8 cellular contexts compared by ENCODE assay signal in genomic region chr17:64385187-64386083, GRCh38. TPM values are rescaled to one million over a fixed set of nuclear protein-coding genes. Genes with fewer than 3 reads are reported as not detected.
A peak's percentile ranks its signal among the peaks of the same experiment; 100 is the strongest.
DNase-seq lines count a peak whose midpoint lies in the region; ATAC-seq, FAIRE-seq and TF ChIP-seq lines count a peak whose summit lies in the region.

No MANE protein-coding gene starts in this region.

- no peaks in the 10 kb centered on the region for H3K27me3 ChIP-seq in Peyer's patch
- no peaks in the 10 kb centered on the region for H3K27me3 ChIP-seq in bronchial epithelial cell (ENCODE audit: control insufficient read depth, insufficient read depth, low read length)
- H3K27me3 ChIP-seq in testis, result no peaks in the 10 kb centered on the region

- H3K4me3 ChIP-seq in Peyer's patch (peak overlapping the region in 1 of 4 donors; percentile 3), bronchial epithelial cell (ENCODE audit: low read depth, low read length) (no peak overlapping the region), mesodermal cell (ENCODE audit: extremely low read depth, insufficient read depth, low read length, poor library complexity, severe bottlenecking) (no peak overlapping the region), testis (no peak overlapping the region)

- H3K9me3 ChIP-seq in Peyer's patch (no peaks in the 10 kb centered on the region), mesodermal cell (ENCODE audit: control insufficient read depth, low read length) (no peaks in the 10 kb centered on the region), testis (no peaks in the 10 kb centered on the region)

- 81 to 86% methylated on average over 13 of the region's 13 CpGs for WGBS in mesodermal cell (ENCODE audit: insufficient coverage in 2 of 2), 2 experiments
- 53 to 57% methylated on average over 11 to 13 of the region's 13 CpGs for WGBS in testis, 2 donors

- no peak for TF ChIP-seq CTCF in Peyer's patch (IDR thresholded peaks at IDR 0.05)
- no peak for TF ChIP-seq CTCF in bronchial epithelial cell (IDR thresholded peaks at IDR 0.05; ENCODE audit: insufficient read depth, low read length, severe bottlenecking)
- no peak for TF ChIP-seq CTCF in testis (IDR thresholded peaks at IDR 0.05)

- H3K4me1 ChIP-seq in Peyer's patch (peaks cover 0 to 9% (median 0%) of the 10 kb centered on the region in 4 donors), mesodermal cell (ENCODE audit: control insufficient read depth, insufficient read depth, low read length, poor library complexity, severe bottlenecking) (peaks cover 37% of the 10 kb centered on the region), testis (peaks cover 20% of the 10 kb centered on the region)

- FAIRE-seq in bronchial epithelial cell (lab: Jason Lieb, UNC), result no peak

- ATAC-seq in GM21360 (IDR thresholded peaks at IDR 0.05; ENCODE audit: unreplicated experiment) (no peak), HG03354 (IDR thresholded peaks at IDR 0.05; ENCODE audit: poor library complexity, severe bottlenecking, unreplicated experiment) (no peak)

- TF ChIP-seq POLR2A in Peyer's patch (IDR thresholded peaks at IDR 0.05) (no peak), testis (IDR thresholded peaks at IDR 0.05) (no peak)

- DNase-seq in GM04503 (ENCODE audit: low read depth) (peak; percentile 34), Peyer's patch (peak in 1 of 3 donors; percentile 54), bronchial epithelial cell (ENCODE audit: low read depth) (peak; percentile 68), testis (peak; percentile 82), NCI-H446 (lab: John Stamatoyannopoulos, UW) (no peak)

- H3K27ac ChIP-seq in Peyer's patch (peak overlapping the region; percentile 40 to 60 (median 54)), mesodermal cell (ENCODE audit: low read depth, low read length, severe bottlenecking) (peak overlapping the region; percentile 47), testis (peak overlapping the region; percentile 64 to 89)

- no peaks in the 10 kb centered on the region for H3K36me3 ChIP-seq in Peyer's patch
- H3K36me3 ChIP-seq in bronchial epithelial cell (ENCODE audit: control insufficient read depth, insufficient read depth, low read length), result no peaks in the 10 kb centered on the region
- H3K36me3 ChIP-seq in mesodermal cell (ENCODE audit: control insufficient read depth, insufficient read depth, low read length), result no peaks in the 10 kb centered on the region
- H3K36me3 ChIP-seq in testis (ENCODE audit: low read depth, missing control alignments), result no peaks in the 10 kb centered on the region

- intact Hi-C loops in testis (cut with DNase I; ENCODE audit: low total_unique reads), result no loop called here

RNA-seq across cellular contexts. Expression of gene PECAM1, which starts 5.2 kb away (rescaled TPM):
- 100 to 1,000 TPM in 1 of 4 donors, 10 to 100 TPM in 2, 1 to 10 TPM in 1; 8.1 to 140 (median 33.9) TPM for total RNA-seq in Peyer's patch
- under 0.01 TPM in 1 of 2 replicates, not detected in the other for total RNA-seq in bronchial epithelial cell
- 87.8 TPM for polyA plus RNA-seq in mesodermal cell (2013, experiment 1 of 2)
- polyA plus RNA-seq in mesodermal cell (2013, experiment 2 of 2), result 56.2 TPM
- total RNA-seq in testis, result 10 to 100 TPM in 1 of 2 donors, 1 to 10 TPM in 1; 7.7 to 14.7 TPM
- polyA plus RNA-seq in testis (ENCODE audit: insufficient read depth, low read depth, low replicate concordance), result 33.0 TPM

Comparison
In these comparisons a context has a peak if more than half of its experiments do, and no peak if none do; other contexts are left out.
1. DNase-seq: peak in GM04503 (single experiment), bronchial epithelial cell (single experiment) and testis (single experiment); none in NCI-H446 (0 of 2).
2. Peak in every context shown above with its lines, with median percentiles within 50 percentile points of each other: H3K27ac ChIP-seq.